33 cellular contexts compared by ENCODE assay signal in genomic region chr2:158693476-158693875, GRCh38.
"Had no signal": no experiment of that assay in that cellular context is flagged by ENCODE, and none has a peak within 500 bp of the region (broad histone marks: within the 10 kb centered on the region; RNA-seq: fewer than 3 reads in every experiment).

No MANE protein-coding gene starts in this region.

- H3K27me3 ChIP-seq: adrenal gland, body of pancreas, brain microvascular endothelial cell, breast epithelium had no signal

- FAIRE-seq: astrocyte had no signal

- H3K36me3 ChIP-seq: adrenal gland, brain microvascular endothelial cell, breast epithelium had no signal

- H3K4me3 ChIP-seq: adrenal gland, body of pancreas, breast epithelium had no signal

- ATAC-seq: activated CD8-positive, alpha-beta T cell treated with anti-CD3 and anti-CD28 coated beads for 36 hours; activated naive CD4-positive, alpha-beta T cell treated with anti-CD3 and anti-CD28 coated beads, Interleukin-2, amount 50 U/mL, for 72 hours; activated T-cell treated with anti-CD3 and anti-CD28 coated beads, Interleukin-2, amount 50 U/mL, for 4 hours; activated T-cell treated with anti-CD3 and anti-CD28 coated beads, Interleukin-2, amount 50 U/mL, for 72 hours; activated T-helper 17 cell treated with anti-CD3 and anti-CD28 coated beads, Interleukin-2, amount 50 U/mL, for 72 hours; body of pancreas had no signal

- H3K27ac ChIP-seq: adrenal gland, body of pancreas, brain microvascular endothelial cell, breast epithelium, VCaP had no signal

- H3K4me1 ChIP-seq: adrenal gland, body of pancreas, breast epithelium had no signal

- DNase-seq: activated B cell treated with CpG ODN at 0.5 μM for 24 hours; activated CD4-positive, alpha-beta memory T cell treated with anti-CD3 and anti-CD28 coated beads for 36 hours; activated CD4-positive, alpha-beta T cell treated with anti-CD3 and anti-CD28 coated beads for 4 hours; activated CD4-positive, alpha-beta T cell treated with anti-CD3 and anti-CD28 coated beads, Interleukin-2, amount 10 ng/mL, durations not matched to agents 24 days and 14 days; activated CD4-positive, alpha-beta T cell treated with anti-CD3 and anti-CD28 coated beads, Interleukin-2, amount 50 U/mL, for 1 hour; activated CD4-positive, alpha-beta T cell treated with anti-CD3 and anti-CD28 coated beads, Interleukin-2, amount 50 U/mL, for 4 hours; activated CD4-positive, CD25-positive, alpha-beta regulatory T cell treated with anti-CD3 and anti-CD28 coated beads, Interleukin-2, amount 50 U/mL, for 72 hours; activated CD8-positive, alpha-beta memory T cell treated with anti-CD3 and anti-CD28 coated beads, Interleukin-2, amount 50 U/mL, for 4 hours; activated CD8-positive, alpha-beta T cell treated with anti-CD3 and anti-CD28 coated beads for 36 hours; activated effector memory CD4-positive, alpha-beta T cell treated with anti-CD3 and anti-CD28 coated beads, Interleukin-2, amount 50 U/mL, for 16 hours; activated gamma-delta T cell treated with Interleukin-2 at 50 U/mL for 16 hours; activated naive CD4-positive, alpha-beta T cell; activated naive CD4-positive, alpha-beta T cell treated with anti-CD3 and anti-CD28 coated beads for 36 hours; activated naive CD4-positive, alpha-beta T cell treated with anti-CD3 and anti-CD28 coated beads, Interleukin-2, amount 50 U/mL, for 16 hours; activated naive CD8-positive, alpha-beta T cell treated with anti-CD3 and anti-CD28 coated beads for 36 hours; activated T-cell treated with anti-CD3 and anti-CD28 coated beads for 4 hours; activated T-cell treated with anti-CD3 and anti-CD28 coated beads, Interleukin-2, amount 50 U/mL, for 1 hour; activated T-cell treated with anti-CD3 and anti-CD28 coated beads, Interleukin-2, amount 50 U/mL, for 4 hours; activated T-cell treated with anti-CD3 and anti-CD28 coated beads, Interleukin-2, amount 50 U/mL, for 72 hours; adrenal gland; amniotic stem cell; aorta; body of pancreas; brain microvascular endothelial cell; central memory CD4-positive, alpha-beta T cell; T-helper 1 cell; T-helper 2 cell; T-helper 9 cell had no signal

- H3K9me3 ChIP-seq: breast epithelium had no signal
